In the genomic region with DNA sequence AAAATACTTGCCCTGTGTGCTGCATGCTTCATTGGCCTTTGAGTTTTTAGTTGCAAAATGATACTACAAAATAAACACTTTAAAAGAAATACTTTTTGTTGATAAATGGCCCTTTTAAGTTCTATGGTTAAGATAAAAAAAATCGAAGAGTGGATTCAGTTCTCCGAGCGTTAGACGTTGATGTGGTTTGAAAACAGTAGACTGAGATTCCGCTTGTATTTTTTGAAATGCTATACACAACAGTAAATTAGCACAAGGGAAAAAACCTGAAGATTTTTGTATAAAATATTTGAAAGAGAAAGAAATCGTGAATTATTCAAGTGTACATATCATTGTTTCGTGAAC, we compare ENCODE assay signal across 7 cellular contexts. TPM values are rescaled to one million over a fixed set of nuclear protein-coding genes. Genes with fewer than 3 reads are reported as not detected.
DNase-seq lines count a peak whose midpoint lies in the region; ATAC-seq and TF ChIP-seq lines count a peak whose summit lies in the region.

No MANE protein-coding gene starts in this region.

- H3K36me3 ChIP-seq in HEK293 (ENCODE audit: control insufficient read depth in 2 of 2, insufficient read depth in 1 of 2, low read length in 2 of 2) (no peaks in the 10 kb centered on the region), iPS-15b (ENCODE audit: control insufficient read depth, insufficient read depth, low read length) (no peaks in the 10 kb centered on the region)

- no peaks in the 10 kb centered on the region for H3K9me3 ChIP-seq in HEK293 (ENCODE audit: control insufficient read depth, insufficient read depth, low read depth, low read length)
- H3K9me3 ChIP-seq in iPS-15b (ENCODE audit: control insufficient read depth, insufficient read depth, low read length), result no peaks in the 10 kb centered on the region

- H3K36me3 Mint-ChIP-seq in activated CD4-positive, alpha-beta memory T cell treated with anti-CD3 and anti-CD28 coated beads for 36 hours, result no peaks in the 10 kb centered on the region
- H3K36me3 Mint-ChIP-seq in stimulated activated effector memory CD8-positive, alpha-beta T cell treated with anti-CD3 and anti-CD28 coated beads, Interleukin-12 subunit alpha, Interleukin-12 subunit beta, amount 100 ng/mL, for 72 hours, result peaks cover 15% of the 10 kb centered on the region

- no peak for ATAC-seq in stimulated activated effector memory CD8-positive, alpha-beta T cell treated with anti-CD3 and anti-CD28 coated beads, Interleukin-12 subunit alpha, Interleukin-12 subunit beta, amount 100 ng/mL, for 72 hours

- CTCF ChIA-PET in HEK293 (lab: Yijun Ruan, JAX), result no interaction called here
- CTCF ChIA-PET in activated CD4-positive, alpha-beta memory T cell treated with anti-CD3 and anti-CD28 coated beads for 36 hours (lab: Charles Lee), result interaction anchor here (0.9 kb wide), 1 partner anchor 85 kb away, joined by 3 read pairs; no protein-coding TSS in a partner anchor

- no peak for DNase-seq in activated CD4-positive, alpha-beta memory T cell treated with anti-CD3 and anti-CD28 coated beads for 36 hours
- no peak for DNase-seq in stimulated activated effector memory CD8-positive, alpha-beta T cell treated with anti-CD3 and anti-CD28 coated beads, Interleukin-12 subunit alpha, Interleukin-12 subunit beta, amount 100 ng/mL, for 72 hours (ENCODE audit: low spot score in 2 of 2)
- DNase-seq in DMS53 treated with DMSO at 0.1 percent for 48 hours (lab: John Stamatoyannopoulos, UW; ENCODE audit: unreplicated experiment) (no peak), SHP77 (lab: John Stamatoyannopoulos, UW) (no peak), cortex of kidney (lab: John Stamatoyannopoulos, UW) (no peak)

- no peak overlapping the region for H3K27ac ChIP-seq in HEK293 (ENCODE audit: extremely low read depth, low read depth, low read length)

- H3K27ac Mint-ChIP-seq in activated CD4-positive, alpha-beta memory T cell treated with anti-CD3 and anti-CD28 coated beads for 36 hours, result no peak overlapping the region
- no peak overlapping the region for H3K27ac Mint-ChIP-seq in stimulated activated effector memory CD8-positive, alpha-beta T cell treated with anti-CD3 and anti-CD28 coated beads, Interleukin-12 subunit alpha, Interleukin-12 subunit beta, amount 100 ng/mL, for 72 hours

- H3K4me3 Mint-ChIP-seq in activated CD4-positive, alpha-beta memory T cell treated with anti-CD3 and anti-CD28 coated beads for 36 hours, result peak overlapping the region; percentile 85
- H3K4me3 Mint-ChIP-seq in stimulated activated effector memory CD8-positive, alpha-beta T cell treated with anti-CD3 and anti-CD28 coated beads, Interleukin-12 subunit alpha, Interleukin-12 subunit beta, amount 100 ng/mL, for 72 hours, result peak overlapping the region; percentile 89

- H3K4me3 ChIP-seq in HEK293 (ENCODE audit: low read depth, low read length) (peak overlapping the region; percentile 84), iPS-15b (ENCODE audit: low read depth, low read length) (peak overlapping the region; percentile 82)

- POLR2A ChIA-PET in HEK293 (lab: Yijun Ruan, JAX), result no interaction called here
- POLR2A ChIA-PET in activated CD4-positive, alpha-beta memory T cell treated with anti-CD3 and anti-CD28 coated beads for 36 hours (lab: Charles Lee), result interaction anchor here (0.6 kb wide), 1 partner anchor 496 kb away, joined by 3 read pairs; no protein-coding TSS in a partner anchor

- H3K9ac ChIP-seq in iPS-15b (ENCODE audit: low read depth, low read length), result no peak overlapping the region

- H3K4me1 ChIP-seq in HEK293 (ENCODE audit: control insufficient read depth, insufficient read depth, low read length) (0 out of 2 replicates have a peak, but pooled peaks cover 5% of the 10 kb centered on the region), iPS-15b (ENCODE audit: control insufficient read depth, insufficient read depth, low read length) (peaks cover 12% of the 10 kb centered on the region)

- intact Hi-C loops in activated CD4-positive, alpha-beta memory T cell treated with anti-CD3 and anti-CD28 coated beads for 36 hours (cut with micrococcal nuclease), result loop anchor here (2.0 to 5.0 kb wide), 5 partner anchors 57 to 720 kb away; partner anchors contain the start of gene FRAS1

- no peak for TF ChIP-seq CTCF in HEK293 (tag by site-specific recombination; IDR thresholded peaks at IDR 0.05)

- peaks cover 22% of the 10 kb centered on the region for H3K4me1 Mint-ChIP-seq in activated CD4-positive, alpha-beta memory T cell treated with anti-CD3 and anti-CD28 coated beads for 36 hours (ENCODE audit: low read depth)
- peaks cover 6% of the 10 kb centered on the region for H3K4me1 Mint-ChIP-seq in stimulated activated effector memory CD8-positive, alpha-beta T cell treated with anti-CD3 and anti-CD28 coated beads, Interleukin-12 subunit alpha, Interleukin-12 subunit beta, amount 100 ng/mL, for 72 hours

- no peaks in the 10 kb centered on the region for H3K9me3 Mint-ChIP-seq in activated CD4-positive, alpha-beta memory T cell treated with anti-CD3 and anti-CD28 coated beads for 36 hours
- no peaks in the 10 kb centered on the region for H3K9me3 Mint-ChIP-seq in stimulated activated effector memory CD8-positive, alpha-beta T cell treated with anti-CD3 and anti-CD28 coated beads, Interleukin-12 subunit alpha, Interleukin-12 subunit beta, amount 100 ng/mL, for 72 hours

- H3K27me3 Mint-ChIP-seq in activated CD4-positive, alpha-beta memory T cell treated with anti-CD3 and anti-CD28 coated beads for 36 hours, result no peaks in the 10 kb centered on the region

- no peaks in the 10 kb centered on the region for H3K27me3 ChIP-seq in iPS-15b (ENCODE audit: control insufficient read depth, insufficient read depth, low read length)

TF ChIP-seq in HEK293, 187 proteins besides CTCF, POLR2A, EP300 and RAD21:
- no peak for TF ChIP-seq ZNF223 (tag by site-specific recombination; IDR thresholded peaks at IDR 0.05)
- TF ChIP-seq ZNF184 (tag by site-specific recombination; IDR thresholded peaks at IDR 0.05), result no peak
- TF ChIP-seq TRIM28 (IDR thresholded peaks at IDR 0.05; ENCODE audit: borderline replicate concordance, low read length), result no peak
- no peak for TF ChIP-seq ZNF514 (tag by site-specific recombination; IDR thresholded peaks at IDR 0.05)
- 0 out of 2 replicates have a peak, but pooled peaks have one; percentile 42 for TF ChIP-seq PRDM6 (tag by site-specific recombination; IDR thresholded peaks at IDR 0.05)
- TF ChIP-seq GLIS1 (tag by site-specific recombination; IDR thresholded peaks at IDR 0.05), result no peak
- no peak for TF ChIP-seq KLF16 (tag by site-specific recombination; IDR thresholded peaks at IDR 0.05)

RNA-seq across cellular contexts. Expression of gene BMP2K, which starts 1.4 kb away (rescaled TPM):
- total RNA-seq in activated CD4-positive, alpha-beta memory T cell treated with anti-CD3 and anti-CD28 coated beads for 36 hours, result 10 to 100 TPM in 1 of 2 experiments, 1 to 10 TPM in 1; 9.6 to 11.0 TPM
